Comparison of ENCODE assay signal across 11 cellular contexts in the genomic region with DNA sequence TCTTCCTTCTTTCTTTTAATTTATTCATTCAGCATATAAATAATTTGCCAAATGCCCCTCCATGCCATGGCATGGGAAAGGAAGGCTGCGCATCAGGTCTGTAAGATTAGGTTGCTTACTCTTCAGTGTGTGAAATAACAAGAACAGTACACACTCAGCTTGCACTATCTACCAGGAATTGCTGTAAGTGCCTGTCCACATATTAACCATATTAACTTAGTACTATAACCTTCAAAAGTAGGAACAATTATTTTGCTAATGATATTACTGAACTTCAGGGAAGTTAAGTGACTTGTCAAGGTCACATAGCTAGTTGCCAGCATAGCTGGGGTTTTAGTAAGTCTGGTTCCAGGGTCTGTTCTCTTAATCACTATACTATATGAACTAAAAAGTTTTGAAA.
"Had no signal": no experiment of that assay in that cellular context is flagged by ENCODE, and none has a peak within 500 bp of the region (broad histone marks: within the 10 kb centered on the region; RNA-seq: fewer than 3 reads in every experiment).

No MANE protein-coding gene starts in this region.

- DNase-seq: GM23248, GOT3, H7, H9, HCEC 1CT, HFFc6 had no signal

- H3K27ac ChIP-seq: GM23248 had no signal

- H3K9ac ChIP-seq: GM23248 had no signal

- H3K9me3 Mint-ChIP-seq: GM23338, H9, HFFc6 had no signal

- H3K4me3 Mint-ChIP-seq: GM23338, H9, HFFc6 had no signal

- H3K27ac Mint-ChIP-seq: GM23338, H9, HFFc6 had no signal

- H3K36me3 ChIP-seq: HAP-1 had no signal

- H3K9me3 ChIP-seq: HAP-1 had no signal

- ATAC-seq: GM23338, HCT116 had no signal

- FAIRE-seq: H1, H54 had no signal

- H3K4me3 ChIP-seq: GM23248, GM23338, HAP-1 had no signal
